26 cellular contexts compared by ENCODE assay signal in the genomic region with DNA sequence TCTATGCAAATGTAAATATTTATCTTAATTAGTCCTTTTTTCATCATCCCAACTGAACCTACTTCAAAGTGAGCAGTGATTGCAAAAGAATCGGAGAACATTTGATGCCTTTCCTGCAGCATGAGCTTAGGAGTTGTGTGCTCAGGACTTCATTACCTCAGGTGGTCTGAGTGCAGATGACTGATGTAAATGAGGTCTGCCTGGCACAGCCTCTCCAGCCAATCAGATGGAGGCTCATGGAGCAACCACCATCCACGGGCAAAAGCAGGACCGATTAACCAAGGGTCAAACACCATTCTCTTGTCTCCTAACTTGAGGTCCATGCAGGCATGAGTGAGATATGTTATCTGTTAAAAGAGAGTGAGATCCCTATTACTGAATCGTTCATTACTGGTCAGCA.
A peak's percentile ranks its signal among the peaks of the same experiment; 100 is the strongest.
DNase-seq lines count a peak whose midpoint lies in the region; ATAC-seq, FAIRE-seq and TF ChIP-seq lines count a peak whose summit lies in the region.
"Had no signal": no experiment of that assay in that cellular context is flagged by ENCODE, and none has a peak within 500 bp of the region (broad histone marks: within the 10 kb centered on the region; RNA-seq: fewer than 3 reads in every experiment).

No MANE protein-coding gene starts in this region.

- no peaks in the 10 kb centered on the region for H3K9me3 Mint-ChIP-seq in WTC11
- no peaks in the 10 kb centered on the region for H3K9me3 Mint-ChIP-seq in activated CD8-positive, alpha-beta memory T cell treated with anti-CD3 and anti-CD28 coated beads, Interleukin-2, amount 10 ng/mL, durations not matched to agents 7 days and 5 days (ENCODE audit: low read depth)
- H3K9me3 Mint-ChIP-seq: CD4-positive, CD25-positive, alpha-beta regulatory T cell; HFFc6; IgD-negative memory B cell; T-helper 1 cell treated with Interleukin-12 subunit alpha and Interleukin-12 subunit beta and Interleukin-4 antibody, amounts not matched to agents 30 μg/mL and 1 μg/mL, for 36 hours had no signal

- H4K91ac ChIP-seq in IMR-90 (ENCODE audit: insufficient read depth, low read depth, low read length) (no peak overlapping the region), H1 (replicated peaks; ENCODE audit: insufficient read length, low read length) (no peak overlapping the region)

- TF ChIP-seq CTCF in DND-41 (IDR thresholded peaks at IDR 0.05; ENCODE audit: borderline replicate concordance, extremely low read depth, low read length, poor library complexity, severe bottlenecking) (no peak), IMR-90 (conservative IDR thresholded peaks at IDR 0.05; ENCODE audit: low read depth, low read length) (no peak), WTC11 (IDR thresholded peaks at IDR 0.05) (no peak), H1 (IDR thresholded peaks at IDR 0.05; ENCODE audit: control extremely low read depth in 1 of 3, insufficient read depth in 1 of 3, low read depth in 1 of 3, low read length in 3 of 3) (no peak)

- H3K4ac ChIP-seq in IMR-90 (ENCODE audit: low read depth, low read length) (no peak overlapping the region), H1 (replicated peaks; ENCODE audit: insufficient read length, low read depth, low read length) (no peak overlapping the region)

- no CpG with 5 or more reads among the region's 4 CpGs for WGBS in IMR-90 (ENCODE audit: extremely low coverage in 2 of 2, insufficient read length in 1 of 2), 2 experiments
- 81% methylated on average over 4 of the region's 4 CpGs; no CpG with 5 or more reads in 1 of the 2 experiments for WGBS in H1 (ENCODE audit: extremely low coverage in 1 of 2, insufficient coverage in 1 of 2, insufficient read length in 1 of 2, insufficient replicate concordance in 2 of 2, low coverage in 1 of 2, low lambda C conversion rate in 2 of 2, missing lambda C conversion rate in 1 of 2), 2 experiments

- H3K14ac ChIP-seq in IMR-90 (replicated peaks; ENCODE audit: low read depth, low read length) (0 out of 2 replicates have a peak overlapping the region, but pooled peaks have one; percentile 15), H1 (ENCODE audit: insufficient read length) (no peak overlapping the region)

- CTCF ChIA-PET in IMR-90 (lab: Yijun Ruan, JAX), result no interaction called here
- CTCF ChIA-PET in WTC11 (lab: Charles Lee), result interaction anchor here (1.2 kb wide), 1 partner anchor 152 kb away, joined by 4 read pairs; no protein-coding TSS in a partner anchor
- CTCF ChIA-PET in H1 (lab: Charles Lee; ENCODE audit: partially characterized antibody), result no interaction called here
- CTCF ChIA-PET in activated CD8-positive, alpha-beta memory T cell treated with anti-CD3 and anti-CD28 coated beads, Interleukin-2, amount 10 ng/mL, durations not matched to agents 7 days and 5 days (lab: Charles Lee), result no interaction called here

- H2AK9ac ChIP-seq in IMR-90 (replicated peaks; ENCODE audit: low read depth, low read length, poor library complexity), result no peak overlapping the region

- no peak overlapping the region for H2BK15ac ChIP-seq in IMR-90 (ENCODE audit: low read depth, low read length)
- no peak overlapping the region for H2BK15ac ChIP-seq in H1 (ENCODE audit: low read length)

- H3K9me3 ChIP-seq in DND-41 (ENCODE audit: insufficient read depth, low read length, severe bottlenecking), result no peaks in the 10 kb centered on the region
- H3K9me3 ChIP-seq in IMR-90 (ENCODE audit: control insufficient read depth, insufficient read depth, low read length), result no peaks in the 10 kb centered on the region
- H3K9me3 ChIP-seq in H1 (ENCODE audit: insufficient read depth in 2 of 2, low read depth in 1 of 2, low read length in 1 of 2), result no peaks in the 10 kb centered on the region
- H3K9me3 ChIP-seq: BLaER1, HAP-1 had no signal

- H2BK20ac ChIP-seq in IMR-90 (ENCODE audit: low read depth, low read length) (no peak overlapping the region), H1 (ENCODE audit: low read length) (no peak overlapping the region)

- H3K23me2 ChIP-seq in H1 (ENCODE audit: low read depth, low read length), result no peaks in the 10 kb centered on the region

- no peak for ATAC-seq in DND-41 (ENCODE audit: insufficient read depth, low read depth)
- no peak for ATAC-seq in IMR-90 (ENCODE audit: low read depth)
- ATAC-seq in WTC11, result peak; percentile 86
- ATAC-seq in activated CD8-positive, alpha-beta memory T cell treated with anti-CD3 and anti-CD28 coated beads, Interleukin-2, amount 10 ng/mL, durations not matched to agents 7 days and 5 days, result no peak
- ATAC-seq: Panc1 had no signal

- in situ Hi-C loops in IMR-90 (cut with MboI; ENCODE audit: low sequenced_read_pairs), result no loop called here

- H3K4me2 ChIP-seq in DND-41 (ENCODE audit: insufficient read depth, low read length) (no peak overlapping the region), IMR-90 (ENCODE audit: low read depth, low read length) (no peak overlapping the region), H1 (ENCODE audit: insufficient read depth in 1 of 2, low read depth in 2 of 2, low read length in 2 of 2) (no peak overlapping the region)
- H3K4me2 ChIP-seq: BLaER1, KMS-11 had no signal

- H3K36me3 ChIP-seq in DND-41 (ENCODE audit: insufficient read depth, low read length) (peaks cover 87% of the 10 kb centered on the region), IMR-90 (ENCODE audit: control insufficient read depth, insufficient read depth, low read length) (no peaks in the 10 kb centered on the region), H1 (ENCODE audit: control insufficient read depth in 2 of 4, insufficient read depth in 4 of 4, low read length in 3 of 4) (no peaks in the 10 kb centered on the region)
- H3K36me3 ChIP-seq: BLaER1, HAP-1 had no signal

- H3K56ac ChIP-seq in IMR-90 (ENCODE audit: extremely low read depth, insufficient read depth, low read length), result no peak overlapping the region
- no peak overlapping the region for H3K56ac ChIP-seq in H1 (replicated peaks; ENCODE audit: insufficient read length, low read depth, low read length)

- no peak for FAIRE-seq in H1 (lab: Jason Lieb, UNC)
- FAIRE-seq: G401.6 had no signal

- H3K36me3 Mint-ChIP-seq in WTC11, result no peaks in the 10 kb centered on the region
- peaks cover 81% of the 10 kb centered on the region for H3K36me3 Mint-ChIP-seq in activated CD8-positive, alpha-beta memory T cell treated with anti-CD3 and anti-CD28 coated beads, Interleukin-2, amount 10 ng/mL, durations not matched to agents 7 days and 5 days

- H2BK5ac ChIP-seq in IMR-90 (ENCODE audit: low read depth, low read length, poor library complexity, severe bottlenecking) (no peak overlapping the region), H1 (ENCODE audit: low read depth, low read length) (no peak overlapping the region)

- H2BK120ac ChIP-seq in IMR-90 (ENCODE audit: low read depth, low read length), result no peak overlapping the region
- no peak overlapping the region for H2BK120ac ChIP-seq in H1 (replicated peaks; ENCODE audit: low read depth, low read length)

- BruUV-seq in IMR-90 (replicated peaks; lab: Mats Ljungman, UMichigan), result no TSS peak

- no peak for TF ChIP-seq EP300 in H1 (IDR thresholded peaks at IDR 0.05; ENCODE audit: borderline replicate concordance in 1 of 2, low read depth in 2 of 2, low read length in 2 of 2)

- no peaks in the 10 kb centered on the region; the same call in 1 of the 2 replicates for H3K27me3 Mint-ChIP-seq in WTC11 (ENCODE audit: low read depth)
- no peaks in the 10 kb centered on the region for H3K27me3 Mint-ChIP-seq in activated CD8-positive, alpha-beta memory T cell treated with anti-CD3 and anti-CD28 coated beads, Interleukin-2, amount 10 ng/mL, durations not matched to agents 7 days and 5 days
- H3K27me3 Mint-ChIP-seq: CD4-positive, CD25-positive, alpha-beta regulatory T cell; IgD-negative memory B cell had no signal

- H2BK12ac ChIP-seq in H1 (ENCODE audit: low read depth, low read length), result no peak overlapping the region

- intact Hi-C loops in IMR-90 (cut with micrococcal nuclease), result no loop called here

- H3K18ac ChIP-seq in IMR-90 (ENCODE audit: low read depth, low read length), result no peak overlapping the region
- H3K18ac ChIP-seq in H1 (ENCODE audit: extremely low read depth, low read length), result no peak overlapping the region

- H4K20me1 ChIP-seq in DND-41 (ENCODE audit: insufficient read depth, low read length) (peaks cover 4% of the 10 kb centered on the region; the same call in 1 of the 2 replicates), IMR-90 (ENCODE audit: insufficient read depth, low read length) (no peaks in the 10 kb centered on the region), H1 (replicated peaks in 1 of 2; ENCODE audit: control insufficient read depth in 1 of 2, insufficient read depth in 2 of 2, low read length in 2 of 2) (no peaks in the 10 kb centered on the region)
- H4K20me1 ChIP-seq: BLaER1 had no signal

- H3K4me3 ChIP-seq in DND-41 (ENCODE audit: low read depth in 1 of 2, low read length in 2 of 2) (no peak overlapping the region), IMR-90 (ENCODE audit: insufficient read depth, low read depth, low read length) (no peak overlapping the region), H1 (ENCODE audit: extremely low read depth in 1 of 4, insufficient read depth in 2 of 4, low read depth in 3 of 4, low read length in 4 of 4) (no peak overlapping the region)
- H3K4me3 ChIP-seq: BLaER1, HAP-1, SK-N-MC had no signal

- H3K9me1 ChIP-seq in IMR-90 (ENCODE audit: insufficient read depth, low read length), result peaks cover 3% of the 10 kb centered on the region; the same call in 1 of the 2 replicates

- H3K79me2 ChIP-seq in DND-41 (ENCODE audit: insufficient read depth, low read length), result peaks cover 46% of the 10 kb centered on the region
- H3K79me2 ChIP-seq in H1 (ENCODE audit: control insufficient read depth in 1 of 2, insufficient read depth in 2 of 2, low read length in 2 of 2), result no peaks in the 10 kb centered on the region

- H3K79me1 ChIP-seq in IMR-90 (ENCODE audit: low read depth in 1 of 2, low read length in 2 of 2) (no peaks in the 10 kb centered on the region), H1 (ENCODE audit: low read depth, low read length) (no peaks in the 10 kb centered on the region)

- no peak for DNase-seq in DND-41
- no peak for DNase-seq in IMR-90
- DNase-seq in WTC11 (ENCODE audit: low spot score), result no peak
- no peak for DNase-seq in H1 (ENCODE audit: low read depth in 1 of 2, low spot score in 2 of 2)
- DNase-seq in NCI-H2029 (lab: John Stamatoyannopoulos, UW), result no peak
- no peak for DNase-seq in stimulated activated CD4-positive, alpha-beta T cell treated with anti-CD3 and anti-CD28 coated beads, Interleukin-4, amount 100 ng/mL, for 4 hours
- no peak for DNase-seq in activated CD8-positive, alpha-beta memory T cell treated with anti-CD3 and anti-CD28 coated beads, Interleukin-2, amount 10 ng/mL, durations not matched to agents 7 days and 5 days
- no peak for DNase-seq in DMS79 treated with DMSO at 0.1 percent for 48 hours (lab: John Stamatoyannopoulos, UW)
- DNase-seq: CD4-positive, CD25-positive, alpha-beta regulatory T cell; HFFc6; NCI-H1092 treated with DMSO at 0.1 percent for 48 hours; NCI-H1436 treated with DMSO at 0.1 percent for 48 hours; NCI-H187 treated with DMSO at 0.1 percent for 48 hours; NCI-H2107; NCI-H446; NCI-H524 treated with DMSO at 0.1 percent for 48 hours; SIG-M5; SW 1271 had no signal

- no peak overlapping the region for H2AFZ ChIP-seq in DND-41 (ENCODE audit: low read depth, low read length)
- no peak overlapping the region for H2AFZ ChIP-seq in IMR-90 (replicated peaks; ENCODE audit: low read length, poor library complexity)
- peak overlapping the region; percentile 96 for H2AFZ ChIP-seq in H1 (ENCODE audit: low read length)

- peaks cover 4% of the 10 kb centered on the region; the same call in 1 of the 2 replicates for H3K4me1 Mint-ChIP-seq in WTC11
- peaks cover 30% of the 10 kb centered on the region for H3K4me1 Mint-ChIP-seq in activated CD8-positive, alpha-beta memory T cell treated with anti-CD3 and anti-CD28 coated beads, Interleukin-2, amount 10 ng/mL, durations not matched to agents 7 days and 5 days

- H3K27me3 ChIP-seq in DND-41 (ENCODE audit: insufficient read depth, low read length, poor library complexity) (no peaks in the 10 kb centered on the region), IMR-90 (ENCODE audit: control insufficient read depth, insufficient read depth, low read length) (no peaks in the 10 kb centered on the region), H1 (replicated peaks in 1 of 4; ENCODE audit: control insufficient read depth in 3 of 4, extremely low read depth in 1 of 4, insufficient read depth in 3 of 4, low read length in 3 of 4) (no peaks in the 10 kb centered on the region; a peak in 1 of 7 replicates)
- H3K27me3 ChIP-seq: BLaER1 had no signal

- POLR2A ChIA-PET in IMR-90 (lab: Charles Lee; ENCODE audit: unreplicated experiment) (no interaction called here), WTC11 (lab: Charles Lee) (no interaction called here), H1 (lab: Charles Lee; ENCODE audit: partially characterized antibody) (no interaction called here)

- dilution Hi-C loops in IMR-90 (cut with HindIII; ENCODE audit: low sequenced_read_pairs, unreplicated experiment), result no loop called here

- H3K23ac ChIP-seq in IMR-90 (ENCODE audit: low read depth, low read length) (no peak overlapping the region), H1 (ENCODE audit: insufficient read length) (no peak overlapping the region)

- H4K8ac ChIP-seq in IMR-90 (ENCODE audit: low read depth in 2 of 2, low read length in 2 of 2) (no peak overlapping the region), H1 (ENCODE audit: extremely low read depth, insufficient read depth, low read length) (no peak overlapping the region)

- peaks cover 46% of the 10 kb centered on the region for H3K4me1 ChIP-seq in DND-41 (ENCODE audit: insufficient read depth, low read length)
- no peaks in the 10 kb centered on the region for H3K4me1 ChIP-seq in IMR-90 (ENCODE audit: control insufficient read depth, insufficient read depth, low read length)
- H3K4me1 ChIP-seq in H1 (replicated peaks in 1 of 4; ENCODE audit: control insufficient read depth in 3 of 4, insufficient read depth in 4 of 4, low read length in 3 of 4), result no peaks in the 10 kb centered on the region
- H3K4me1 ChIP-seq: BLaER1, HAP-1 had no signal

- no peak for TF ChIP-seq POLR2A in IMR-90 (IDR thresholded peaks at IDR 0.05; ENCODE audit: low read depth, low read length)
- no peak for TF ChIP-seq POLR2A in H1 (IDR thresholded peaks at IDR 0.05; ENCODE audit: control extremely low read depth in 1 of 2, low read depth in 2 of 2, low read length in 2 of 2)

- TF ChIP-seq RAD21 in IMR-90 (IDR thresholded peaks at IDR 0.05; ENCODE audit: low read length), result no peak
- TF ChIP-seq RAD21 in H1 (IDR thresholded peaks at IDR 0.05 in 1 of 2, conservative IDR thresholded peaks at IDR 0.05 in 1 of 2; ENCODE audit: low read depth in 2 of 2, low read length in 2 of 2), result no peak

- H3K27ac ChIP-seq in DND-41 (ENCODE audit: low read length), result peak overlapping the region; percentile 56
- no peak overlapping the region for H3K27ac ChIP-seq in IMR-90 (ENCODE audit: insufficient read depth, low read length)
- H3K27ac ChIP-seq in H1 (ENCODE audit: low read depth, low read length), result no peak overlapping the region
- H3K27ac ChIP-seq: BLaER1, KMS-11, SK-N-MC had no signal

- no peak overlapping the region for H2AK5ac ChIP-seq in IMR-90 (ENCODE audit: low read depth, low read length)
- H2AK5ac ChIP-seq in H1 (ENCODE audit: low read depth, low read length), result no peak overlapping the region

- no peak overlapping the region for H4K5ac ChIP-seq in IMR-90 (ENCODE audit: low read depth, low read length)
- no peak overlapping the region for H4K5ac ChIP-seq in H1 (ENCODE audit: insufficient read length, low read depth, low read length)

- no peak overlapping the region for H3K4me3 Mint-ChIP-seq in WTC11
- H3K4me3 Mint-ChIP-seq in activated CD8-positive, alpha-beta memory T cell treated with anti-CD3 and anti-CD28 coated beads, Interleukin-2, amount 10 ng/mL, durations not matched to agents 7 days and 5 days, result no peak overlapping the region
- H3K4me3 Mint-ChIP-seq: CD4-positive, CD25-positive, alpha-beta regulatory T cell; HFFc6; T-helper 1 cell treated with Interleukin-12 subunit alpha and Interleukin-12 subunit beta and Interleukin-4 antibody, amounts not matched to agents 30 μg/mL and 1 μg/mL, for 36 hours had no signal

- no peak overlapping the region for H3K9ac ChIP-seq in DND-41 (ENCODE audit: low read depth, low read length)
- H3K9ac ChIP-seq in IMR-90 (ENCODE audit: low read depth, low read length), result no peak overlapping the region
- H3K9ac ChIP-seq in H1 (replicated peaks in 1 of 4; ENCODE audit: extremely low read depth in 1 of 4, low read depth in 3 of 4, low read length in 3 of 4), result no peak overlapping the region
- H3K9ac ChIP-seq: BLaER1, KMS-11 had no signal

- H3K27ac Mint-ChIP-seq in WTC11, result no peak overlapping the region
- no peak overlapping the region for H3K27ac Mint-ChIP-seq in activated CD8-positive, alpha-beta memory T cell treated with anti-CD3 and anti-CD28 coated beads, Interleukin-2, amount 10 ng/mL, durations not matched to agents 7 days and 5 days
- H3K27ac Mint-ChIP-seq: CD4-positive, CD25-positive, alpha-beta regulatory T cell; HFFc6; T-helper 1 cell treated with Interleukin-12 subunit alpha and Interleukin-12 subunit beta and Interleukin-4 antibody, amounts not matched to agents 30 μg/mL and 1 μg/mL, for 36 hours had no signal
